In the genomic region with DNA sequence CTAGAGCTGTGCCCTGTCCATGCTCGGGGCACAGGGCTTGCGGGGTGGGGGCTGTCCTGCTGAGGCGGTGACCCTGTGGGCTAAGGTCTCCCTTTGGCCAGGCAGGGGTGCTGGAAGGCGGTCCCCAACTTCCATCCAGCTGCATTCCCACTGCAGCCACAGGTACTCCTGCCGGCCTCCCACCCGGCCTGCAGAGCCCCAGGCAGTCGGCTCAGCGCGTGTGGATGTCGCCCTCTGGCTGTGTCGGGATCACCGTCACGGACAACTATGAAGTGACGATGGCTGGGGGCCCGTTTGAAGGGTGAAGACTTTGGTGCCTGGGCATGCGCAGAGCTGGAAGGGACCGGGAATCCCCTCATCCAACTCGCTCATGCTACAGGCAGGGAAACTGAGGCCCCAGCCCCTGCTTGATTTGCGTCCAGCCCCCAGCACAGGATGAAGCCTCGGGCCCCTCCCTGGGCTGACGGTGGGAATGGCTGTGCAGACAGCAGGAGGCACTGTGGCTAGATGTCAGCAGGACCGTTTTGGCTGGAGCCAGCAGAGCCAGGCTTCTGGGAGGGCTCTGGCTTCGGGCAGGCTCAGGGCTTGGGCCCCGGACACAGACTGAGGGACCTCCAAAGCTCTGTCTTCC, we compare ENCODE assay signal across 1 cellular context.
TF ChIP-seq lines count a peak whose summit lies in the region.

No MANE protein-coding gene starts in this region.

TF ChIP-seq in GM23338, 12 proteins besides CTCF, POLR2A, EP300 and RAD21 (continued from another document):
- TF ChIP-seq REST (IDR thresholded peaks at IDR 0.05; ENCODE audit: unreplicated experiment) (no peak), POLR2AphosphoS5 (IDR thresholded peaks at IDR 0.05; ENCODE audit: low read depth) (no peak), ZNF331 (CRISPR knock-in tag; IDR thresholded peaks at IDR 0.05; ENCODE audit: low read depth) (no peak), EZH2 (IDR thresholded peaks at IDR 0.05; ENCODE audit: low read depth, unreplicated experiment) (no peak), ZNF114 (CRISPR knock-in tag; IDR thresholded peaks at IDR 0.05) (no peak), STAT1 (IDR thresholded peaks at IDR 0.05; ENCODE audit: unreplicated experiment) (no peak), EZH2phosphoT487 (IDR thresholded peaks at IDR 0.05; ENCODE audit: unreplicated experiment) (no peak)
- TF ChIP-seq, protein P1, sequence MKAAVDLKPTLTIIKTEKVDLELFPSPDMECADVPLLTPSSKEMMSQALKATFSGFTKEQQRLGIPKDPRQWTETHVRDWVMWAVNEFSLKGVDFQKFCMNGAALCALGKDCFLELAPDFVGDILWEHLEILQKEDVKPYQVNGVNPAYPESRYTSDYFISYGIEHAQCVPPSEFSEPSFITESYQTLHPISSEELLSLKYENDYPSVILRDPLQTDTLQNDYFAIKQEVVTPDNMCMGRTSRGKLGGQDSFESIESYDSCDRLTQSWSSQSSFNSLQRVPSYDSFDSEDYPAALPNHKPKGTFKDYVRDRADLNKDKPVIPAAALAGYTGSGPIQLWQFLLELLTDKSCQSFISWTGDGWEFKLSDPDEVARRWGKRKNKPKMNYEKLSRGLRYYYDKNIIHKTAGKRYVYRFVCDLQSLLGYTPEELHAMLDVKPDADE (IDR thresholded peaks at IDR 0.05): no peak
TF ChIP-seq in GM23338: peak in this region for 0.
